12 cellular contexts compared by ENCODE assay signal in the genomic region with DNA sequence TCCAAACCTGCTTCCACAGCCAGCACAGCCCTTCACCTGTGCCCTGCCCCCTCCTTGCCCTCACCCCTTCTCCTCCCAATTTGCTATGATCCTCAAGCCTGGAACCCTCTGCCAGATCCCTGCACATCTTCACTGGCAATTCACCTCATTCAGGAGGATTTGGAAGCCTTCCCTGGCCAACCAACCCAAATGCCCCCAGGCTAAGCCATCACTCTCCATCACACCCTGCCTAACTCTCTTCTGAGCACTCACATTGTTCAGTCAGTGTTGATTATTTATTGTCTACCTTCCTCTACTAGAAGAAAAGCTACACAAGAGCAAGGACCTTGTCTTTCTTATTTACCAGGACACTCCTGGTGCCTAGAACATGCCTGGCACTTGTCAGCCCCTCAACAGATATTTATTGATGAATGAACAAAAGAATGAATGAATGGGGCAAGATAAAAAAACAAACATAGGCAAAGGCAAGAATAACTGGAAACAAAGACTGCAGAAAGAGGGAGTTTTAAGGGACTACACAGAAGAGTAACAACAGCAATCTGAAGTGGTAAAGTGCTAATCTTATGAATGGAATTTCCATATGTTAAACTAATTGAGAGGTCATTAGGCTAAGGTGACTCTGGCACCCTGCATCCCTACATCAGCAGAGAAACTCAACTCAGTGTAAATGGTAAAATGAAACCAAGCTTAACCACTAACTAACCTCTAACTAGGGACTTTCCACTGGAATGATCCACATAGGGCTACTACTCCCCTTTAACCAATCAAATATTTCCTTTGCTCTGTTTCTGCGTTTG. TPM values are rescaled to one million over a fixed set of nuclear protein-coding genes. Genes with fewer than 3 reads are reported as not detected.
DNase-seq lines count a peak whose midpoint lies in the region; ATAC-seq and TF ChIP-seq lines count a peak whose summit lies in the region.
"Had no signal": no experiment of that assay in that cellular context is flagged by ENCODE, and none has a peak within 500 bp of the region (broad histone marks: within the 10 kb centered on the region; RNA-seq: fewer than 3 reads in every experiment).

No MANE protein-coding gene starts in this region.

- H3K27ac Mint-ChIP-seq in activated T-helper 17 cell treated with anti-CD3 and anti-CD28 coated beads, Interleukin-2, amount 50 U/mL, for 72 hours: no peak overlapping the region

- H3K9me3 ChIP-seq in gastroesophageal sphincter (no peaks in the 10 kb centered on the region), upper lobe of right lung (no peaks in the 10 kb centered on the region)
- H3K9me3 ChIP-seq: prostate gland had no signal

- H3K27ac ChIP-seq in gastroesophageal sphincter: no peak overlapping the region
- H3K27ac ChIP-seq in upper lobe of right lung: no peak overlapping the region
- H3K27ac ChIP-seq: prostate gland had no signal

- intact Hi-C loops in upper lobe of right lung (cut with DNase I): no loop called here

- no peaks in the 10 kb centered on the region for H3K9me3 Mint-ChIP-seq in activated T-helper 17 cell treated with anti-CD3 and anti-CD28 coated beads, Interleukin-2, amount 50 U/mL, for 72 hours
- H3K9me3 Mint-ChIP-seq: activated T-cell treated with anti-CD3 and anti-CD28 coated beads, Interleukin-2, amount 50 U/mL, for 4 hours had no signal

- H3K4me1 Mint-ChIP-seq in activated T-helper 17 cell treated with anti-CD3 and anti-CD28 coated beads, Interleukin-2, amount 50 U/mL, for 72 hours: no peaks in the 10 kb centered on the region

- H3K36me3 ChIP-seq in gastroesophageal sphincter (peaks cover 0 to 63% of the 10 kb centered on the region in 2 donors), upper lobe of right lung (no peaks in the 10 kb centered on the region)
- H3K36me3 ChIP-seq: prostate gland had no signal

- no peak for TF ChIP-seq POLR2A in gastroesophageal sphincter (IDR thresholded peaks at IDR 0.05)

- no peak for TF ChIP-seq EP300 in gastroesophageal sphincter (IDR thresholded peaks at IDR 0.05)

- ATAC-seq in GM18520 (IDR thresholded peaks at IDR 0.05; ENCODE audit: unreplicated experiment) (peak; percentile 91), GM21528 (IDR thresholded peaks at IDR 0.05; ENCODE audit: low FRiP score, unreplicated experiment) (peak; percentile 81), HG03135 (IDR thresholded peaks at IDR 0.05; ENCODE audit: unreplicated experiment) (peak; percentile 81), gastroesophageal sphincter (no peak), upper lobe of right lung (no peak)
- ATAC-seq in activated T-helper 17 cell treated with anti-CD3 and anti-CD28 coated beads, Interleukin-2, amount 50 U/mL, for 72 hours (replicated peaks): peak; percentile 29
- ATAC-seq: activated T-cell treated with anti-CD3 and anti-CD28 coated beads, Interleukin-2, amount 50 U/mL, for 4 hours had no signal

- no peak for TF ChIP-seq CTCF in gastroesophageal sphincter (IDR thresholded peaks at IDR 0.05)
- TF ChIP-seq CTCF in upper lobe of right lung (IDR thresholded peaks at IDR 0.05): no peak

- H3K4me3 ChIP-seq in gastroesophageal sphincter: no peak overlapping the region
- H3K4me3 ChIP-seq in upper lobe of right lung: no peak overlapping the region
- H3K4me3 ChIP-seq: prostate gland had no signal

- 70 to 75% methylated on average over 1 of the region's 1 CpG for WGBS in gastroesophageal sphincter (ENCODE audit: low coverage in 1 of 2), 2 donors

- H3K4me1 ChIP-seq in gastroesophageal sphincter (no peaks in the 10 kb centered on the region), upper lobe of right lung (no peaks in the 10 kb centered on the region)
- H3K4me1 ChIP-seq: prostate gland had no signal

- H3K27me3 ChIP-seq in gastroesophageal sphincter (no peaks in the 10 kb centered on the region), upper lobe of right lung (no peaks in the 10 kb centered on the region)

- no peaks in the 10 kb centered on the region for H3K27me3 Mint-ChIP-seq in activated T-helper 17 cell treated with anti-CD3 and anti-CD28 coated beads, Interleukin-2, amount 50 U/mL, for 72 hours

- H3K36me3 Mint-ChIP-seq in activated T-helper 17 cell treated with anti-CD3 and anti-CD28 coated beads, Interleukin-2, amount 50 U/mL, for 72 hours (ENCODE audit: low read depth): no peaks in the 10 kb centered on the region

- no peak overlapping the region for H3K4me3 Mint-ChIP-seq in activated T-helper 17 cell treated with anti-CD3 and anti-CD28 coated beads, Interleukin-2, amount 50 U/mL, for 72 hours
- H3K4me3 Mint-ChIP-seq: activated T-cell treated with anti-CD3 and anti-CD28 coated beads, Interleukin-2, amount 50 U/mL, for 4 hours had no signal

- DNase-seq in stimulated activated naive CD4-positive, alpha-beta T cell (lab: John Stamatoyannopoulos, UW): no peak
- DNase-seq in mucosa of gallbladder (ENCODE audit: low spot score) (no peak), upper lobe of right lung (no peak)
- DNase-seq: activated T-cell treated with anti-CD3 and anti-CD28 coated beads, Interleukin-2, amount 50 U/mL, for 4 hours; NCI-H774; trophoblast cell had no signal

RNA-seq across cellular contexts. Expression of a gene that starts 33.4 kb away (rescaled TPM):
- total RNA-seq in activated T-helper 17 cell treated with anti-CD3 and anti-CD28 coated beads, Interleukin-2, amount 50 U/mL, for 72 hours: not detected
- 100 to 1,000 TPM in 3 of 4 donors, 10 to 100 TPM in 1; 94.0 to 190 (median 117) TPM for total RNA-seq in gastroesophageal sphincter
- 20.6 TPM for total RNA-seq in mucosa of gallbladder
- total RNA-seq in upper lobe of right lung: 37.4 TPM

Comparison
In these comparisons a context has a peak if more than half of its experiments do, and no peak if none do; other contexts are left out.
1. ATAC-seq: peak in GM18520 (single experiment), GM21528 (single experiment), HG03135 (single experiment) and activated T-helper 17 cell treated with anti-CD3 and anti-CD28 coated beads, Interleukin-2, amount 50 U/mL, for 72 hours (single experiment); none in gastroesophageal sphincter (single experiment) and upper lobe of right lung (single experiment).
2. RNA of a gene that starts 33.4 kb away (total RNA-seq): 94.0 to 190 TPM in gastroesophageal sphincter, 37.4 TPM in upper lobe of right lung (single experiment) and 20.6 TPM in mucosa of gallbladder (single experiment); not detected in activated T-helper 17 cell treated with anti-CD3 and anti-CD28 coated beads, Interleukin-2, amount 50 U/mL, for 72 hours; every median in the first group is over 10 times any median in the second.